Comparison of ENCODE assay signal across 19 cellular contexts in the genomic region with DNA sequence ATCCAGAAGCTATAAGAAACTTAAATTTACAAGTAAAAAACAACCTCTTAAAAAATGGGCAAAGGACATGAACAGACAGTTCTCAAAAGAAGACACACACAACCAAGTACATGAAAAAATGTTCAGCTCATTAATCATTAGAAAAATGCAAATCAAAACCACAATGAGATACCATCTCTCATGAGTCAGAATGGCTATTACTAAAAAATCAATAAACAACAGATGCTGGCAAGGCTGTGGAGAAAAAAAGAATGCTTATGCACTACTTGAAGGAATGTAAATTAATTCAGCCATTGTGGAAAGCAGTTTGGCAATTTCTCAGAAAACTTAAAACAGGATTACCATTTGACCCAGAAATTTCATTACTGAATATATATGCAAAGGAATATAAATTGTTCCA.
A peak's percentile ranks its signal among the peaks of the same experiment; 100 is the strongest.
DNase-seq lines count a peak whose midpoint lies in the region; ATAC-seq, FAIRE-seq and TF ChIP-seq lines count a peak whose summit lies in the region.
"Had no signal": no experiment of that assay in that cellular context is flagged by ENCODE, and none has a peak within 500 bp of the region (broad histone marks: within the 10 kb centered on the region; RNA-seq: fewer than 3 reads in every experiment).

No MANE protein-coding gene starts in this region.

- no peak for DNase-seq in GM19239 (ENCODE audit: insufficient read length, low spot score)
- DNase-seq in PC-3, result peak; percentile 42
- peak; percentile 47 for DNase-seq in fibroblast of gingiva (ENCODE audit: low read depth)
- peak; percentile 2 for DNase-seq in mesenchymal stem cell
- DNase-seq in mesendoderm, result no peak
- DNase-seq in NCI-H748 treated with DMSO at 0.1 percent for 48 hours (lab: John Stamatoyannopoulos, UW), result no peak
- no peak for DNase-seq in SW 1271 (lab: John Stamatoyannopoulos, UW)
- DNase-seq in activated naive CD4-positive, alpha-beta T cell treated with anti-CD3 and anti-CD28 coated beads, Interleukin-2, amount 10 ng/mL, durations not matched to agents 7 days and 5 days, result no peak
- DNase-seq: CD8-positive, alpha-beta memory T cell; DMS 273 treated with DMSO at 0.1 percent for 48 hours; KG1; NCI-H1105 treated with DMSO at 0.1 percent for 48 hours; NCI-H187; NCI-H2171; NCI-H510A; SIG-M5 had no signal

- FAIRE-seq in GM19239 (lab: Jason Lieb, UNC), result peak; percentile 59
- FAIRE-seq: GM18507, RCC 7860 had no signal

- no peak for TF ChIP-seq CTCF in PC-3 (conservative IDR thresholded peaks at IDR 0.05; ENCODE audit: low read depth, low read length)

- intact Hi-C loops in PC-3 (cut with micrococcal nuclease), result no loop called here

- no peaks in the 10 kb centered on the region for H3K9me2 ChIP-seq in PC-3 (replicated peaks; ENCODE audit: low read length)

- H3K4me2 ChIP-seq in PC-3 (ENCODE audit: low read length), result no peak overlapping the region
- H3K4me2 ChIP-seq in mesenchymal stem cell (ENCODE audit: low read length, poor library complexity, severe bottlenecking), result no peak overlapping the region
- H3K4me2 ChIP-seq in mesendoderm (ENCODE audit: low read length), result no peak overlapping the region
- H3K4me2 ChIP-seq: BLaER1 had no signal

- H3K9me3 ChIP-seq in PC-3 (ENCODE audit: low read length), result 0 out of 2 replicates have a peak, but pooled peaks cover 3% of the 10 kb centered on the region
- no peaks in the 10 kb centered on the region for H3K9me3 ChIP-seq in mesenchymal stem cell (ENCODE audit: control insufficient read depth, low read length)
- H3K9me3 ChIP-seq: BLaER1 had no signal

- H3K23ac ChIP-seq in mesenchymal stem cell (ENCODE audit: low read length in 2 of 2), result no peak overlapping the region
- no peak overlapping the region for H3K23ac ChIP-seq in mesendoderm (ENCODE audit: low read length)

- no peaks in the 10 kb centered on the region for H4K20me1 ChIP-seq in PC-3 (ENCODE audit: low read length)
- H4K20me1 ChIP-seq: BLaER1 had no signal

- ATAC-seq in PC-3, result no peak

- H2BK120ac ChIP-seq in mesenchymal stem cell (ENCODE audit: low read depth, low read length) (no peak overlapping the region), mesendoderm (ENCODE audit: low read depth, low read length) (no peak overlapping the region)

- no peak overlapping the region for H2BK15ac ChIP-seq in mesenchymal stem cell (ENCODE audit: low read depth, poor library complexity, severe bottlenecking)
- H2BK15ac ChIP-seq in mesendoderm (replicated peaks; ENCODE audit: low read depth), result no peak overlapping the region

- no TSS peak for BruUV-seq in PC-3 (replicated peaks; lab: Mats Ljungman, UMichigan)

- H3K36me3 ChIP-seq in PC-3 (ENCODE audit: low read depth, low read length) (no peaks in the 10 kb centered on the region), mesenchymal stem cell (ENCODE audit: control insufficient read depth in 1 of 2, insufficient read depth in 2 of 2, low read depth in 1 of 2, low read length in 2 of 2) (no peaks in the 10 kb centered on the region), mesendoderm (ENCODE audit: control insufficient read depth, insufficient read depth, low read length) (no peaks in the 10 kb centered on the region)
- H3K36me3 ChIP-seq: BLaER1 had no signal

- H2AK5ac ChIP-seq in mesenchymal stem cell (ENCODE audit: low read length, severe bottlenecking) (no peak overlapping the region), mesendoderm (ENCODE audit: low read length) (no peak overlapping the region)

- no peaks in the 10 kb centered on the region for H3F3A ChIP-seq in PC-3 (ENCODE audit: low read length, unreplicated experiment)

- H3K27ac ChIP-seq in PC-3 (ENCODE audit: low read length) (no peak overlapping the region), mesenchymal stem cell (ENCODE audit: low read length, poor library complexity, severe bottlenecking) (no peak overlapping the region), mesendoderm (ENCODE audit: low read depth, low read length) (no peak overlapping the region)
- H3K27ac ChIP-seq: BLaER1 had no signal

- H3K18ac ChIP-seq in mesenchymal stem cell (ENCODE audit: low read depth in 1 of 2, low read length in 2 of 2) (no peak overlapping the region), mesendoderm (ENCODE audit: low read length) (no peak overlapping the region)

- no peak overlapping the region for H3K4ac ChIP-seq in mesenchymal stem cell (ENCODE audit: low read depth in 1 of 2, low read length in 2 of 2)
- no peak overlapping the region for H3K4ac ChIP-seq in mesendoderm (ENCODE audit: low read depth, low read length)

- H3K27ac Mint-ChIP-seq in activated naive CD4-positive, alpha-beta T cell treated with anti-CD3 and anti-CD28 coated beads, Interleukin-2, amount 10 ng/mL, durations not matched to agents 7 days and 5 days, result no peak overlapping the region
- H3K27ac Mint-ChIP-seq: CD8-positive, alpha-beta memory T cell had no signal

- H3K79me2 ChIP-seq in PC-3 (ENCODE audit: low read length) (no peaks in the 10 kb centered on the region), mesendoderm (ENCODE audit: control insufficient read depth, insufficient read depth, low read length) (no peaks in the 10 kb centered on the region)

- no peak overlapping the region for H3K14ac ChIP-seq in mesenchymal stem cell (ENCODE audit: low read length in 2 of 2)

- no peaks in the 10 kb centered on the region for H3K4me1 Mint-ChIP-seq in activated naive CD4-positive, alpha-beta T cell treated with anti-CD3 and anti-CD28 coated beads, Interleukin-2, amount 10 ng/mL, durations not matched to agents 7 days and 5 days
- H3K4me1 Mint-ChIP-seq: CD8-positive, alpha-beta memory T cell had no signal

- H2BK5ac ChIP-seq in mesenchymal stem cell (ENCODE audit: low read depth, low read length, poor library complexity, severe bottlenecking), result no peak overlapping the region
- no peak overlapping the region for H2BK5ac ChIP-seq in mesendoderm (ENCODE audit: low read length)

- H2AFZ ChIP-seq in PC-3 (ENCODE audit: low read length) (no peak overlapping the region), mesenchymal stem cell (ENCODE audit: low read depth, low read length) (no peak overlapping the region)

- H3K9me3 Mint-ChIP-seq in activated naive CD4-positive, alpha-beta T cell treated with anti-CD3 and anti-CD28 coated beads, Interleukin-2, amount 10 ng/mL, durations not matched to agents 7 days and 5 days, result peaks cover 1% of the 10 kb centered on the region

- H3K9ac ChIP-seq in PC-3 (ENCODE audit: low read length) (no peak overlapping the region), mesenchymal stem cell (ENCODE audit: low read length) (no peak overlapping the region), mesendoderm (ENCODE audit: low read length) (no peak overlapping the region)
- H3K9ac ChIP-seq: BLaER1 had no signal

- H3K4me1 ChIP-seq in PC-3 (ENCODE audit: insufficient read depth, low read length) (no peaks in the 10 kb centered on the region), mesenchymal stem cell (ENCODE audit: control insufficient read depth, insufficient read depth, low read depth, low read length) (no peaks in the 10 kb centered on the region), mesendoderm (ENCODE audit: control insufficient read depth, low read depth, low read length) (no peaks in the 10 kb centered on the region)
- H3K4me1 ChIP-seq: BLaER1 had no signal

- H3K4me3 ChIP-seq in PC-3 (ENCODE audit: low read length) (no peak overlapping the region), mesenchymal stem cell (ENCODE audit: insufficient read depth in 1 of 2, low read depth in 1 of 2, low read length in 2 of 2) (no peak overlapping the region), mesendoderm (ENCODE audit: low read length) (no peak overlapping the region)
- H3K4me3 ChIP-seq: BLaER1 had no signal

- H4K91ac ChIP-seq in mesenchymal stem cell (ENCODE audit: low read length), result no peak overlapping the region

- H3K4me3 Mint-ChIP-seq in activated naive CD4-positive, alpha-beta T cell treated with anti-CD3 and anti-CD28 coated beads, Interleukin-2, amount 10 ng/mL, durations not matched to agents 7 days and 5 days, result no peak overlapping the region
- H3K4me3 Mint-ChIP-seq: CD8-positive, alpha-beta memory T cell had no signal

- H4K5ac ChIP-seq in mesendoderm (ENCODE audit: low read length), result no peak overlapping the region

- H4K8ac ChIP-seq in mesenchymal stem cell (ENCODE audit: low read length) (no peak overlapping the region), mesendoderm (ENCODE audit: low read depth, low read length) (no peak overlapping the region)

- CTCF ChIA-PET in PC-3 (lab: Charles Lee), result no interaction called here
- CTCF ChIA-PET in activated naive CD4-positive, alpha-beta T cell treated with anti-CD3 and anti-CD28 coated beads, Interleukin-2, amount 10 ng/mL, durations not matched to agents 7 days and 5 days (lab: Charles Lee), result no interaction called here

- H3K79me1 ChIP-seq in mesenchymal stem cell (replicated peaks; ENCODE audit: low read length, poor library complexity, severe bottlenecking), result no peaks in the 10 kb centered on the region
- no peaks in the 10 kb centered on the region for H3K79me1 ChIP-seq in mesendoderm (ENCODE audit: low read length)

- POLR2A ChIA-PET in PC-3 (lab: Charles Lee; ENCODE audit: unreplicated experiment), result no interaction called here

- H3K27me3 ChIP-seq in PC-3 (ENCODE audit: low read length) (no peaks in the 10 kb centered on the region), mesenchymal stem cell (ENCODE audit: control insufficient read depth in 1 of 2, insufficient read depth in 1 of 2, low read length in 2 of 2) (no peaks in the 10 kb centered on the region), mesendoderm (ENCODE audit: insufficient read depth, low read length, poor library complexity) (no peaks in the 10 kb centered on the region)

- no peaks in the 10 kb centered on the region for H3K36me3 Mint-ChIP-seq in activated naive CD4-positive, alpha-beta T cell treated with anti-CD3 and anti-CD28 coated beads, Interleukin-2, amount 10 ng/mL, durations not matched to agents 7 days and 5 days
- H3K36me3 Mint-ChIP-seq: CD8-positive, alpha-beta memory T cell had no signal

- no peak overlapping the region for H2BK12ac ChIP-seq in mesenchymal stem cell (ENCODE audit: low read length in 2 of 2)

- H3K27me3 Mint-ChIP-seq in activated naive CD4-positive, alpha-beta T cell treated with anti-CD3 and anti-CD28 coated beads, Interleukin-2, amount 10 ng/mL, durations not matched to agents 7 days and 5 days, result no peaks in the 10 kb centered on the region
- H3K27me3 Mint-ChIP-seq: CD8-positive, alpha-beta memory T cell had no signal

- H3K56ac ChIP-seq in mesendoderm (ENCODE audit: low read length), result no peak overlapping the region

Comparison
In these comparisons a context has a peak if more than half of its experiments do, and no peak if none do; other contexts are left out.
1. DNase-seq: peak in PC-3 (single experiment), fibroblast of gingiva (single experiment) and mesenchymal stem cell (single experiment); none in GM19239 (single experiment), mesendoderm (single experiment), NCI-H748 treated with DMSO at 0.1 percent for 48 hours (single experiment), SW 1271 (0 of 2) and activated naive CD4-positive, alpha-beta T cell treated with anti-CD3 and anti-CD28 coated beads, Interleukin-2, amount 10 ng/mL, durations not matched to agents 7 days and 5 days (single experiment).